14 cellular contexts compared by ENCODE assay signal in the genomic region with DNA sequence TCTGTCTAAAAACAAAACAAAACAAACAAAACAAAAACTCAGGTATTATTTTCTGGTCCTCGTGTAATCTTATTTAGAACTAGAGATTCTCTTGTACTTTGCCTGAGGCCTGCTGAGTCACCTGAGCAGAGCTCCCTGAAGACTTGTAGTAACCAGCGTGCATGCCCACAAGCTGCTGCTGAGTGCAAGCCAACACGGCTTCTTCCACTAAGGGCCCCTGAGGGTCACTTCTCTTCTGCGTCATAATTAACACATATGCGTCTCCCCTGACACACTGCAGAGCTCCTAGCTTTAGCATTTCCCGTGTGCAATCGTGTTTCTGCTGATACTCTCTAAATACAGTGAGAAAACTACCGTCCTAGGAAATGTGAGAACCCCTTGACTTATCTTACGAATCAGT. TPM values are rescaled to one million over a fixed set of nuclear protein-coding genes. Genes with fewer than 3 reads are reported as not detected.
DNase-seq lines count a peak whose midpoint lies in the region; ATAC-seq lines count a peak whose summit lies in the region.
"Had no signal": no experiment of that assay in that cellular context is flagged by ENCODE, and none has a peak within 500 bp of the region (broad histone marks: within the 10 kb centered on the region; RNA-seq: fewer than 3 reads in every experiment).

No MANE protein-coding gene starts in this region.

- H3K36me3 ChIP-seq in MG63 = no peaks in the 10 kb centered on the region
- H3K36me3 ChIP-seq: vagina had no signal

- no peaks in the 10 kb centered on the region for H3K36me3 Mint-ChIP-seq in activated T-cell treated with anti-CD3 and anti-CD28 coated beads, Interleukin-2, amount 50 U/mL, for 24 hours (ENCODE audit: low read depth)
- H3K36me3 Mint-ChIP-seq in activated naive CD8-positive, alpha-beta T cell treated with anti-CD3 and anti-CD28 coated beads, Interleukin-2, amount 10 ng/mL, durations not matched to agents 7 days and 5 days = peaks cover 2% of the 10 kb centered on the region

- H3K9me3 ChIP-seq in MG63 = no peaks in the 10 kb centered on the region
- H3K9me3 ChIP-seq: vagina had no signal

- no peaks in the 10 kb centered on the region for H3K27me3 ChIP-seq in MG63
- H3K27me3 ChIP-seq: vagina had no signal

- H3K27ac Mint-ChIP-seq in activated T-cell treated with anti-CD3 and anti-CD28 coated beads, Interleukin-2, amount 50 U/mL, for 24 hours = peak overlapping the region; percentile 28
- H3K27ac Mint-ChIP-seq in activated naive CD8-positive, alpha-beta T cell treated with anti-CD3 and anti-CD28 coated beads, Interleukin-2, amount 10 ng/mL, durations not matched to agents 7 days and 5 days = peak overlapping the region; percentile 68

- no peak for ATAC-seq in activated naive CD8-positive, alpha-beta T cell treated with anti-CD3 and anti-CD28 coated beads, Interleukin-2, amount 10 ng/mL, durations not matched to agents 7 days and 5 days (ENCODE audit: low read depth)

- H3K4me1 Mint-ChIP-seq in activated T-cell treated with anti-CD3 and anti-CD28 coated beads, Interleukin-2, amount 50 U/mL, for 24 hours (ENCODE audit: low read depth) = peaks cover 73% of the 10 kb centered on the region
- H3K4me1 Mint-ChIP-seq in activated naive CD8-positive, alpha-beta T cell treated with anti-CD3 and anti-CD28 coated beads, Interleukin-2, amount 10 ng/mL, durations not matched to agents 7 days and 5 days = peaks cover 33% of the 10 kb centered on the region

- H3K27me3 Mint-ChIP-seq in activated T-cell treated with anti-CD3 and anti-CD28 coated beads, Interleukin-2, amount 50 U/mL, for 24 hours = no peaks in the 10 kb centered on the region
- no peaks in the 10 kb centered on the region for H3K27me3 Mint-ChIP-seq in activated naive CD8-positive, alpha-beta T cell treated with anti-CD3 and anti-CD28 coated beads, Interleukin-2, amount 10 ng/mL, durations not matched to agents 7 days and 5 days

- H3K4me3 ChIP-seq in MG63 = no peak overlapping the region
- H3K4me3 ChIP-seq: vagina had no signal

- POLR2A ChIA-PET in activated naive CD8-positive, alpha-beta T cell treated with anti-CD3 and anti-CD28 coated beads, Interleukin-2, amount 10 ng/mL, durations not matched to agents 7 days and 5 days (lab: Charles Lee) = interaction anchor here (1.8 kb wide), 1 partner anchor 12 kb away, joined by 9 read pairs; no protein-coding TSS in a partner anchor

- no peak for DNase-seq in activated T-cell treated with anti-CD3 and anti-CD28 coated beads, Interleukin-2, amount 50 U/mL, for 24 hours
- DNase-seq in activated T-cell treated with anti-CD3 and anti-CD28 coated beads for 4 hours (no peak), NCI-H1436 treated with DMSO at 0.1 percent for 48 hours (lab: John Stamatoyannopoulos, UW) (peak; percentile 45), renal cortical epithelial cell (ENCODE audit: low read depth) (peak; percentile 70), Ammon's horn (ENCODE audit: low spot score) (no peak), MG63 (no peak), SHP77 (lab: John Stamatoyannopoulos, UW) (no peak)
- DNase-seq in activated naive CD8-positive, alpha-beta T cell treated with anti-CD3 and anti-CD28 coated beads, Interleukin-2, amount 10 ng/mL, durations not matched to agents 7 days and 5 days = no peak
- DNase-seq: aorta, DND-41, GOT3, posterior cingulate gyrus, T-helper 1 cell had no signal

- no peaks in the 10 kb centered on the region for H3K9me3 Mint-ChIP-seq in activated T-cell treated with anti-CD3 and anti-CD28 coated beads, Interleukin-2, amount 50 U/mL, for 24 hours
- no peaks in the 10 kb centered on the region for H3K9me3 Mint-ChIP-seq in activated naive CD8-positive, alpha-beta T cell treated with anti-CD3 and anti-CD28 coated beads, Interleukin-2, amount 10 ng/mL, durations not matched to agents 7 days and 5 days

- H3K4me3 Mint-ChIP-seq in activated T-cell treated with anti-CD3 and anti-CD28 coated beads, Interleukin-2, amount 50 U/mL, for 24 hours = no peak overlapping the region
- H3K4me3 Mint-ChIP-seq in activated naive CD8-positive, alpha-beta T cell treated with anti-CD3 and anti-CD28 coated beads, Interleukin-2, amount 10 ng/mL, durations not matched to agents 7 days and 5 days = no peak overlapping the region

RNA-seq across cellular contexts. Expression of a gene that starts 10.9 kb away (rescaled TPM):
- total RNA-seq in activated naive CD8-positive, alpha-beta T cell treated with anti-CD3 and anti-CD28 coated beads, Interleukin-2, amount 10 ng/mL, durations not matched to agents 7 days and 5 days = 10 to 100 TPM; 59.2 to 62.3 TPM
- 63.2 and 126 TPM in 2 replicates for total RNA-seq in renal cortical epithelial cell
- total RNA-seq in MG63 (2014; rRNA removed; shearing (Covaris generic); ENCODE audit: low replicate concordance) = 53.4 and 113 TPM in 2 replicates

Comparison
In these comparisons a context has a peak if more than half of its experiments do, and no peak if none do; other contexts are left out.
1. DNase-seq: peak in NCI-H1436 treated with DMSO at 0.1 percent for 48 hours (single experiment) and renal cortical epithelial cell (single experiment); none in activated T-cell treated with anti-CD3 and anti-CD28 coated beads, Interleukin-2, amount 50 U/mL, for 24 hours (single experiment), activated T-cell treated with anti-CD3 and anti-CD28 coated beads for 4 hours (single experiment), activated naive CD8-positive, alpha-beta T cell treated with anti-CD3 and anti-CD28 coated beads, Interleukin-2, amount 10 ng/mL, durations not matched to agents 7 days and 5 days (single experiment), Ammon's horn (single experiment), MG63 (single experiment) and SHP77 (0 of 2).